ENCODE assay signal across 21 cellular contexts in genomic region chr2:192645811-192646598, GRCh38.
"Had no signal": no experiment of that assay in that cellular context is flagged by ENCODE, and none has a peak within 500 bp of the region (broad histone marks: within the 10 kb centered on the region; RNA-seq: fewer than 3 reads in every experiment).

No MANE protein-coding gene starts in this region.

- H3K4me3 ChIP-seq: colonic mucosa, heart right ventricle, right atrium auricular region, stomach, thoracic aorta, transverse colon had no signal

- H3K9me3 Mint-ChIP-seq: endodermal cell had no signal

- H3K27me3 Mint-ChIP-seq: naive thymus-derived CD4-positive, alpha-beta T cell had no signal

- H3K27ac ChIP-seq: colonic mucosa, heart right ventricle, neutrophil, right atrium auricular region, stomach, thoracic aorta, transverse colon had no signal

- H3K4me1 ChIP-seq: colonic mucosa, heart right ventricle, right atrium auricular region, stomach, transverse colon had no signal

- H3K9me3 ChIP-seq: colonic mucosa, heart right ventricle, neutrophil, right atrium auricular region, stomach, thoracic aorta, transverse colon had no signal

- H3K36me3 Mint-ChIP-seq: naive thymus-derived CD4-positive, alpha-beta T cell had no signal

- H3K27ac Mint-ChIP-seq: endodermal cell; naive thymus-derived CD4-positive, alpha-beta T cell had no signal

- DNase-seq: cerebellar nuclear complex; colonic mucosa; dermis blood vessel endothelial cell; effector CD4-positive, alpha-beta T cell; endodermal cell; heart right ventricle; hypothalamus; left colon; mammary epithelial cell; naive thymus-derived CD4-positive, alpha-beta T cell; posterior cingulate gyrus; small intestine; stimulated activated CD4-positive, alpha-beta T cell treated with anti-CD3 and anti-CD28 coated beads, Interleukin-12 subunit alpha, Interleukin-12 subunit beta, amount 100 ng/mL, for 4 hours; stimulated activated naive CD4-positive, alpha-beta T cell; stomach; substantia nigra; transverse colon had no signal

- H3K4me3 Mint-ChIP-seq: endodermal cell; naive thymus-derived CD4-positive, alpha-beta T cell had no signal

- ATAC-seq: esophagus mucosa; heart right ventricle; left colon; naive thymus-derived CD4-positive, alpha-beta T cell had no signal

- H3K27me3 ChIP-seq: colonic mucosa, heart right ventricle, neutrophil, right atrium auricular region, stomach, transverse colon had no signal

- H3K4me1 Mint-ChIP-seq: endodermal cell; naive thymus-derived CD4-positive, alpha-beta T cell had no signal

- H3K36me3 ChIP-seq: colonic mucosa, heart right ventricle, neutrophil, right atrium auricular region, stomach, thoracic aorta, transverse colon had no signal
